8 cellular contexts compared by ENCODE assay signal in genomic region chr7:124929467-124930172, GRCh38. TPM values are rescaled to one million over a fixed set of nuclear protein-coding genes. Genes with fewer than 3 reads are reported as not detected.
DNase-seq lines count a peak whose midpoint lies in the region; ATAC-seq and TF ChIP-seq lines count a peak whose summit lies in the region.

TSS of gene POT1 (minus strand) at chr7:124929825. CDS start at chr7:124897173, 32,652 bp downstream.

- TF ChIP-seq CTCF in GM06990 (IDR thresholded peaks at IDR 0.05; ENCODE audit: insufficient read depth, low read length, poor library complexity, severe bottlenecking): no peak
- no peak for TF ChIP-seq CTCF in suprapubic skin (IDR thresholded peaks at IDR 0.05)

- ATAC-seq in HG02588 (IDR thresholded peaks at IDR 0.05; ENCODE audit: unreplicated experiment) (peak; percentile 100), SK-N-SH treated with all-trans-retinoic acid at 6 μM for 48 hours (peak; percentile 100)

- no peak for TF ChIP-seq EP300 in suprapubic skin (IDR thresholded peaks at IDR 0.05)

- peaks cover 9% of the 10 kb centered on the region for H3K36me3 Mint-ChIP-seq in activated naive CD4-positive, alpha-beta T cell treated with anti-CD3 and anti-CD28 coated beads, Interleukin-2, amount 50 U/mL, for 24 hours

- peaks cover 7% of the 10 kb centered on the region for H3K4me1 ChIP-seq in suprapubic skin

- H3K4me3 Mint-ChIP-seq in activated naive CD4-positive, alpha-beta T cell treated with anti-CD3 and anti-CD28 coated beads, Interleukin-2, amount 50 U/mL, for 24 hours: peak within 1 kb of the TSS; percentile 95

- peak within 1 kb of the TSS; percentile 77 for H3K27ac ChIP-seq in suprapubic skin

- peak; percentile 96 for DNase-seq in GM06990 (ENCODE audit: extremely low read depth, insufficient read length)
- peak; percentile 100 for DNase-seq in NCI-H1092 (lab: John Stamatoyannopoulos, UW)
- peak; percentile 100 for DNase-seq in globus pallidus (ENCODE audit: low spot score)
- DNase-seq in nucleus accumbens (lab: John Stamatoyannopoulos, UW): peak; percentile 81 to 99 (median 98)
- peak; percentile 99 to 100 for DNase-seq in suprapubic skin (ENCODE audit: low spot score in 2 of 2)

- TF ChIP-seq POLR2A in suprapubic skin (IDR thresholded peaks at IDR 0.05): no peak

- H3K4me1 Mint-ChIP-seq in activated naive CD4-positive, alpha-beta T cell treated with anti-CD3 and anti-CD28 coated beads, Interleukin-2, amount 50 U/mL, for 24 hours: peaks cover 58% of the 10 kb centered on the region

- under 1% methylated on average over 41 of the region's 45 CpGs for WGBS in suprapubic skin

- no peaks in the 10 kb centered on the region for H3K27me3 Mint-ChIP-seq in activated naive CD4-positive, alpha-beta T cell treated with anti-CD3 and anti-CD28 coated beads, Interleukin-2, amount 50 U/mL, for 24 hours

- H3K9me3 Mint-ChIP-seq in activated naive CD4-positive, alpha-beta T cell treated with anti-CD3 and anti-CD28 coated beads, Interleukin-2, amount 50 U/mL, for 24 hours: no peaks in the 10 kb centered on the region

- peak within 1 kb of the TSS; percentile 75 for H3K4me3 ChIP-seq in GM06990 (replicated peaks; ENCODE audit: low read depth, low read length)
- peak within 1 kb of the TSS; percentile 60 for H3K4me3 ChIP-seq in suprapubic skin

- peak within 1 kb of the TSS; percentile 97 for H3K27ac Mint-ChIP-seq in activated naive CD4-positive, alpha-beta T cell treated with anti-CD3 and anti-CD28 coated beads, Interleukin-2, amount 50 U/mL, for 24 hours

- H3K27me3 ChIP-seq in GM06990 (replicated peaks; ENCODE audit: control insufficient read depth, insufficient read depth, low read length) (no peaks in the 10 kb centered on the region), suprapubic skin (no peaks in the 10 kb centered on the region)

- H3K36me3 ChIP-seq in GM06990 (ENCODE audit: control insufficient read depth, insufficient read depth, low read length): no peaks in the 10 kb centered on the region
- no peaks in the 10 kb centered on the region for H3K36me3 ChIP-seq in suprapubic skin

- no peaks in the 10 kb centered on the region for H3K9me3 ChIP-seq in suprapubic skin

TF ChIP-seq in SK-N-SH treated with all-trans-retinoic acid at 6 μM for 48 hours, 23 proteins besides CTCF, POLR2A, EP300 and RAD21:
- no peak for TF ChIP-seq RARB (CRISPR knock-in tag; IDR thresholded peaks at IDR 0.05)
- TF ChIP-seq ZFP3 (CRISPR knock-in tag; IDR thresholded peaks at IDR 0.05): 0 out of 2 replicates have a peak, but pooled peaks have one; percentile 59
- no peak for TF ChIP-seq PPARA (CRISPR knock-in tag; IDR thresholded peaks at IDR 0.05; ENCODE audit: borderline replicate concordance)
TF ChIP-seq in SK-N-SH treated with all-trans-retinoic acid at 6 μM for 48 hours: peak in this region for 1.

RNA-seq across cellular contexts. Expression of gene POT1, which starts in this region (rescaled TPM):
- total RNA-seq in suprapubic skin: 10 to 100 TPM in 2 of 4 donors, 1 to 10 TPM in 2; 7.4 to 30.0 (median 16.2) TPM

Comparison
In these comparisons a context has a peak if more than half of its experiments do, and no peak if none do; other contexts are left out.
1. Peak in every context shown above with its lines: DNase-seq, ATAC-seq, H3K4me3 ChIP-seq and H3K27ac ChIP-seq.